ENCODE assay signal across 12 cellular contexts in genomic region chr6:148557796-148558457, GRCh38.
DNase-seq lines count a peak whose midpoint lies in the region; ATAC-seq and TF ChIP-seq lines count a peak whose summit lies in the region.
"Had no signal": no experiment of that assay in that cellular context is flagged by ENCODE, and none has a peak within 500 bp of the region (broad histone marks: within the 10 kb centered on the region; RNA-seq: fewer than 3 reads in every experiment).

No MANE protein-coding gene starts in this region.

- H3K27ac Mint-ChIP-seq in type B pancreatic cell (no peak overlapping the region), WTC11 (no peak overlapping the region)

- ATAC-seq in WTC11 (no peak), HG02678 (IDR thresholded peaks at IDR 0.05; ENCODE audit: unreplicated experiment) (no peak)

- H3K4me1 Mint-ChIP-seq in type B pancreatic cell (ENCODE audit: unreplicated experiment) (peaks cover 3% of the 10 kb centered on the region), WTC11 (0 out of 2 replicates have a peak, but pooled peaks cover 6% of the 10 kb centered on the region)

- POLR2A ChIA-PET in WTC11 (lab: Charles Lee), result no interaction called here

- peaks cover 11% of the 10 kb centered on the region for H3K36me3 Mint-ChIP-seq in type B pancreatic cell
- H3K36me3 Mint-ChIP-seq in WTC11, result peaks cover 26% of the 10 kb centered on the region

- no peaks in the 10 kb centered on the region for H3K27me3 ChIP-seq in GM06990 (replicated peaks; ENCODE audit: control insufficient read depth, insufficient read depth, low read length)
- H3K27me3 ChIP-seq: dorsolateral prefrontal cortex had no signal

- H3K9me3 Mint-ChIP-seq in type B pancreatic cell, result peaks cover 17% of the 10 kb centered on the region
- H3K9me3 Mint-ChIP-seq in WTC11, result peaks cover 30% of the 10 kb centered on the region

- peaks cover 4% of the 10 kb centered on the region for H3K27me3 Mint-ChIP-seq in type B pancreatic cell
- H3K27me3 Mint-ChIP-seq in WTC11 (ENCODE audit: low read depth), result peaks cover 21% of the 10 kb centered on the region

- no peak overlapping the region for H3K4me3 ChIP-seq in GM06990 (replicated peaks; ENCODE audit: low read depth, low read length)
- H3K4me3 ChIP-seq: dorsolateral prefrontal cortex had no signal

- H3K4me3 Mint-ChIP-seq in type B pancreatic cell (no peak overlapping the region), WTC11 (no peak overlapping the region)

- no peaks in the 10 kb centered on the region for H3K36me3 ChIP-seq in GM06990 (ENCODE audit: control insufficient read depth, insufficient read depth, low read length)

- CTCF ChIA-PET in WTC11 (lab: Charles Lee), result interaction anchor here (3.2 kb wide), 1 partner anchor 19 kb away, joined by 32 read pairs; no protein-coding TSS in a partner anchor

- peak; percentile 43 for DNase-seq in AG20443 (ENCODE audit: low spot score)
- peak; percentile 18 for DNase-seq in GM06990 (ENCODE audit: extremely low read depth, insufficient read length)
- peak; percentile 63 for DNase-seq in SKM-1 (lab: John Stamatoyannopoulos, UW; ENCODE audit: unreplicated experiment)
- DNase-seq in fibroblast of peridontal ligament (ENCODE audit: extremely low read depth), result peak; percentile 36
- no peak for DNase-seq in type B pancreatic cell (ENCODE audit: extremely low spot score, unreplicated experiment)
- no peak for DNase-seq in WTC11 (ENCODE audit: low spot score)
- no peak for DNase-seq in HPDE6-E6E7 (ENCODE audit: extremely low spot score)
- DNase-seq: COR-L47, dorsolateral prefrontal cortex, NCI-H2227 treated with DMSO at 0.1 percent for 48 hours, SW 1271 had no signal

- TF ChIP-seq CTCF in GM06990 (IDR thresholded peaks at IDR 0.05; ENCODE audit: insufficient read depth, low read length, poor library complexity, severe bottlenecking) (no peak), type B pancreatic cell (conservative IDR thresholded peaks at IDR 0.05) (no peak), WTC11 (IDR thresholded peaks at IDR 0.05) (no peak)

TF ChIP-seq in WTC11, 78 proteins besides CTCF, POLR2A, EP300 and RAD21 (continues in another document):
- TF ChIP-seq JUN (CRISPR knock-in tag; IDR thresholded peaks at IDR 0.05), result no peak
- TF ChIP-seq ZNF423 (CRISPR knock-in tag; IDR thresholded peaks at IDR 0.05), result no peak
- no peak for TF ChIP-seq HMGXB4 (CRISPR knock-in tag; IDR thresholded peaks at IDR 0.05)
- no peak for TF ChIP-seq MLX (CRISPR knock-in tag; IDR thresholded peaks at IDR 0.05)
- no peak for TF ChIP-seq SMAD3 (CRISPR knock-in tag; IDR thresholded peaks at IDR 0.05; ENCODE audit: borderline replicate concordance)
- no peak for TF ChIP-seq MAX (CRISPR knock-in tag; IDR thresholded peaks at IDR 0.05)
- TF ChIP-seq NFATC4 (CRISPR knock-in tag; IDR thresholded peaks at IDR 0.05), result no peak
- TF ChIP-seq GTF2I (CRISPR knock-in tag; conservative IDR thresholded peaks at IDR 0.05), result no peak
- TF ChIP-seq IRF2 (CRISPR knock-in tag; IDR thresholded peaks at IDR 0.05; ENCODE audit: borderline replicate concordance, low read depth), result no peak
- TF ChIP-seq ZNF263 (CRISPR knock-in tag; IDR thresholded peaks at IDR 0.05; ENCODE audit: low read depth), result no peak
- no peak for TF ChIP-seq ZBTB43 (CRISPR knock-in tag; IDR thresholded peaks at IDR 0.05)
- TF ChIP-seq ARID4B (CRISPR knock-in tag; IDR thresholded peaks at IDR 0.05; ENCODE audit: borderline replicate concordance), result no peak
- no peak for TF ChIP-seq ZNF138 (CRISPR knock-in tag; conservative IDR thresholded peaks at IDR 0.05)
- no peak for TF ChIP-seq CREB1 (CRISPR knock-in tag; IDR thresholded peaks at IDR 0.05)
- TF ChIP-seq TEAD4 (CRISPR knock-in tag; IDR thresholded peaks at IDR 0.05), result no peak
- no peak for TF ChIP-seq ATF6 (CRISPR knock-in tag; IDR thresholded peaks at IDR 0.05)

Comparison
In these comparisons a context has a peak if more than half of its experiments do, and no peak if none do; other contexts are left out.
1. DNase-seq: peak in AG20443 (single experiment), GM06990 (single experiment), SKM-1 (single experiment) and fibroblast of peridontal ligament (single experiment); none in type B pancreatic cell (single experiment), WTC11 (single experiment) and HPDE6-E6E7 (single experiment).